Comparison of ENCODE assay signal across 8 cellular contexts in genomic region chr3:112676659-112677234, GRCh38. TPM values are rescaled to one million over a fixed set of nuclear protein-coding genes. Genes with fewer than 3 reads are reported as not detected.
DNase-seq lines count a peak whose midpoint lies in the region; ATAC-seq, FAIRE-seq and TF ChIP-seq lines count a peak whose summit lies in the region.

No MANE protein-coding gene starts in this region.

- intact Hi-C loops in natural killer cell (cut with micrococcal nuclease), result loop anchor here (1.0 kb wide), 1 partner anchor 315 kb away; no protein-coding TSS in a partner anchor

- H2BK20ac ChIP-seq in H1 (ENCODE audit: low read length), result no peak overlapping the region; the same call in 1 of the 2 replicates

- H3K27ac ChIP-seq in ACC112 (ENCODE audit: low read depth, low read length) (peak overlapping the region; percentile 82), H1 (ENCODE audit: low read depth, low read length) (no peak overlapping the region)

- no peak overlapping the region for H4K8ac ChIP-seq in H1 (ENCODE audit: extremely low read depth, insufficient read depth, low read length)

- no peak overlapping the region for H3K14ac ChIP-seq in H1 (ENCODE audit: insufficient read length)

- TF ChIP-seq RAD21 in H1 (IDR thresholded peaks at IDR 0.05 in 1 of 2, conservative IDR thresholded peaks at IDR 0.05 in 1 of 2; ENCODE audit: low read depth in 2 of 2, low read length in 2 of 2), result no peak

- peaks cover 59% of the 10 kb centered on the region for H3K4me1 ChIP-seq in ACC112 (ENCODE audit: control insufficient read depth, insufficient read depth, low read length, unreplicated experiment)
- peaks cover 0 to 9% (median 2%) of the 10 kb centered on the region in 4 experiments; a peak in 4 of 7 replicates for H3K4me1 ChIP-seq in H1 (replicated peaks in 1 of 4; ENCODE audit: control insufficient read depth in 3 of 4, insufficient read depth in 4 of 4, low read length in 3 of 4)

- no peak overlapping the region for H2BK120ac ChIP-seq in H1 (replicated peaks; ENCODE audit: low read depth, low read length)

- no peak overlapping the region for H3K56ac ChIP-seq in H1 (replicated peaks; ENCODE audit: insufficient read length, low read depth, low read length)

- no peak for TF ChIP-seq POLR2A in H1 (IDR thresholded peaks at IDR 0.05; ENCODE audit: control extremely low read depth in 1 of 2, low read depth in 2 of 2, low read length in 2 of 2)

- H2BK12ac ChIP-seq in H1 (ENCODE audit: low read depth, low read length), result no peak overlapping the region

- 72% methylated on average over 6 of the region's 6 CpGs; no CpG with 5 or more reads in 1 of the 2 experiments for WGBS in H1 (ENCODE audit: extremely low coverage in 1 of 2, insufficient coverage in 1 of 2, insufficient read length in 1 of 2, insufficient replicate concordance in 2 of 2, low coverage in 1 of 2, low lambda C conversion rate in 2 of 2, missing lambda C conversion rate in 1 of 2), 2 experiments

- no peak for TF ChIP-seq CTCF in H1 (IDR thresholded peaks at IDR 0.05; ENCODE audit: control extremely low read depth in 1 of 3, insufficient read depth in 1 of 3, low read depth in 1 of 3, low read length in 3 of 3)
- no peak for TF ChIP-seq CTCF in natural killer cell (IDR thresholded peaks at IDR 0.05)

- no peak overlapping the region for H4K91ac ChIP-seq in H1 (replicated peaks; ENCODE audit: insufficient read length, low read length)

- DNase-seq in NCI-H510A treated with DMSO at 0.1 percent for 48 hours (lab: John Stamatoyannopoulos, UW) (peak; percentile 68), H1 (ENCODE audit: low read depth in 1 of 2, low spot score in 2 of 2) (peak in 1 of 2 experiments; percentile 33), natural killer cell (peak; percentile 69)
- peak; percentile 93 for DNase-seq in activated CD4-positive, alpha-beta memory T cell treated with anti-CD3 and anti-CD28 coated beads, Interleukin-2, amount 10 ng/mL, durations not matched to agents 7 days and 5 days
- peak; percentile 92 for DNase-seq in stimulated activated naive CD4-positive, alpha-beta T cell treated with Interleukin-2 at 50 U/mL for 16 hours (lab: John Stamatoyannopoulos, UW)

- peak overlapping the region; percentile 70 for H2AFZ ChIP-seq in ACC112 (ENCODE audit: low read length, unreplicated experiment)
- H2AFZ ChIP-seq in H1 (ENCODE audit: low read length), result 0 out of 2 replicates have a peak overlapping the region, but pooled peaks have one; percentile 35

- H3K79me2 ChIP-seq in ACC112 (ENCODE audit: control insufficient read depth, insufficient read depth, low read length, unreplicated experiment) (no peaks in the 10 kb centered on the region), H1 (ENCODE audit: control insufficient read depth in 1 of 2, insufficient read depth in 2 of 2, low read length in 2 of 2) (no peaks in the 10 kb centered on the region)

- no peaks in the 10 kb centered on the region for H3K27me3 Mint-ChIP-seq in activated CD4-positive, alpha-beta memory T cell treated with anti-CD3 and anti-CD28 coated beads, Interleukin-2, amount 10 ng/mL, durations not matched to agents 7 days and 5 days
- H3K27me3 Mint-ChIP-seq in natural killer cell (ENCODE audit: low read depth in 2 of 2), result no peaks in the 10 kb centered on the region

- POLR2A ChIA-PET in activated CD4-positive, alpha-beta memory T cell treated with anti-CD3 and anti-CD28 coated beads, Interleukin-2, amount 10 ng/mL, durations not matched to agents 7 days and 5 days (lab: Charles Lee), result interaction anchor here (0.6 to 2.1 kb wide), 15 partner anchors 8 to 343 kb away, joined by 3 to 12 read pairs (median 5); partner anchors contain the start of genes CD200R1 and GTPBP8
- POLR2A ChIA-PET in H1 (lab: Charles Lee; ENCODE audit: partially characterized antibody), result no interaction called here

- H3K4me3 ChIP-seq in ACC112 (ENCODE audit: low read depth, low read length) (peak overlapping the region; percentile 57; the same call in 1 of the 2 replicates), H1 (ENCODE audit: extremely low read depth in 1 of 4, insufficient read depth in 2 of 4, low read depth in 3 of 4, low read length in 4 of 4) (no peak overlapping the region)

- H3K18ac ChIP-seq in H1 (ENCODE audit: extremely low read depth, low read length), result no peak overlapping the region

- no peaks in the 10 kb centered on the region for H3K23me2 ChIP-seq in H1 (ENCODE audit: low read depth, low read length)

- H3K27me3 ChIP-seq in ACC112 (ENCODE audit: insufficient read depth, low read length) (no peaks in the 10 kb centered on the region), H1 (replicated peaks in 1 of 4; ENCODE audit: control insufficient read depth in 3 of 4, extremely low read depth in 1 of 4, insufficient read depth in 3 of 4, low read length in 3 of 4) (no peaks in the 10 kb centered on the region)

- H3K4me3 Mint-ChIP-seq in activated CD4-positive, alpha-beta memory T cell treated with anti-CD3 and anti-CD28 coated beads, Interleukin-2, amount 10 ng/mL, durations not matched to agents 7 days and 5 days, result peak overlapping the region; percentile 38
- peak overlapping the region; percentile 43 for H3K4me3 Mint-ChIP-seq in natural killer cell

- H4K5ac ChIP-seq in H1 (ENCODE audit: insufficient read length, low read depth, low read length), result no peak overlapping the region

- peaks cover 72% of the 10 kb centered on the region for H3K4me1 Mint-ChIP-seq in activated CD4-positive, alpha-beta memory T cell treated with anti-CD3 and anti-CD28 coated beads, Interleukin-2, amount 10 ng/mL, durations not matched to agents 7 days and 5 days
- peaks cover 56 to 65% of the 10 kb centered on the region in 2 donors for H3K4me1 Mint-ChIP-seq in natural killer cell

- no peak for FAIRE-seq in H1 (lab: Jason Lieb, UNC)

- no peak overlapping the region for H2AK5ac ChIP-seq in H1 (ENCODE audit: low read depth, low read length)

- H3K79me1 ChIP-seq in H1 (ENCODE audit: low read depth, low read length), result no peaks in the 10 kb centered on the region

- H3K36me3 Mint-ChIP-seq in activated CD4-positive, alpha-beta memory T cell treated with anti-CD3 and anti-CD28 coated beads, Interleukin-2, amount 10 ng/mL, durations not matched to agents 7 days and 5 days (ENCODE audit: low read depth), result peaks cover 17% of the 10 kb centered on the region
- no peaks in the 10 kb centered on the region for H3K36me3 Mint-ChIP-seq in natural killer cell

- H2BK15ac ChIP-seq in H1 (ENCODE audit: low read length), result no peak overlapping the region

- H3K36me3 ChIP-seq in ACC112 (ENCODE audit: insufficient read depth, low read length), result no peaks in the 10 kb centered on the region
- no peaks in the 10 kb centered on the region for H3K36me3 ChIP-seq in H1 (ENCODE audit: control insufficient read depth in 2 of 4, insufficient read depth in 4 of 4, low read length in 3 of 4)

- H4K20me1 ChIP-seq in H1 (replicated peaks in 1 of 2; ENCODE audit: control insufficient read depth in 1 of 2, insufficient read depth in 2 of 2, low read length in 2 of 2), result no peaks in the 10 kb centered on the region

- H2BK5ac ChIP-seq in H1 (ENCODE audit: low read depth, low read length), result no peak overlapping the region

- H3K9ac ChIP-seq in H1 (replicated peaks in 1 of 4; ENCODE audit: extremely low read depth in 1 of 4, low read depth in 3 of 4, low read length in 3 of 4), result no peak overlapping the region

- H3K9me3 ChIP-seq in H1 (ENCODE audit: insufficient read depth in 2 of 2, low read depth in 1 of 2, low read length in 1 of 2), result no peaks in the 10 kb centered on the region

- no peak for TF ChIP-seq EP300 in H1 (IDR thresholded peaks at IDR 0.05; ENCODE audit: borderline replicate concordance in 1 of 2, low read depth in 2 of 2, low read length in 2 of 2)

- peak overlapping the region; percentile 94 for H3K27ac Mint-ChIP-seq in activated CD4-positive, alpha-beta memory T cell treated with anti-CD3 and anti-CD28 coated beads, Interleukin-2, amount 10 ng/mL, durations not matched to agents 7 days and 5 days
- peak overlapping the region; percentile 70 to 87 for H3K27ac Mint-ChIP-seq in natural killer cell

- H3K9me3 Mint-ChIP-seq in activated CD4-positive, alpha-beta memory T cell treated with anti-CD3 and anti-CD28 coated beads, Interleukin-2, amount 10 ng/mL, durations not matched to agents 7 days and 5 days, result no peaks in the 10 kb centered on the region
- H3K9me3 Mint-ChIP-seq in natural killer cell, result no peaks in the 10 kb centered on the region

- H3K4me2 ChIP-seq in H1 (ENCODE audit: insufficient read depth in 1 of 2, low read depth in 2 of 2, low read length in 2 of 2), result no peak overlapping the region

- CTCF ChIA-PET in activated CD4-positive, alpha-beta memory T cell treated with anti-CD3 and anti-CD28 coated beads, Interleukin-2, amount 10 ng/mL, durations not matched to agents 7 days and 5 days (lab: Charles Lee), result interaction anchor here (0.8 to 2.0 kb wide), 10 partner anchors 8 to 315 kb away, joined by 3 to 12 read pairs (median 4); partner anchors contain the start of gene GTPBP8
- CTCF ChIA-PET in H1 (lab: Charles Lee; ENCODE audit: partially characterized antibody), result interaction anchor here (1.2 to 2.3 kb wide), 2 partner anchors 16 to 22 kb away, joined by 3 to 6 read pairs; no protein-coding TSS in a partner anchor

- H3K4ac ChIP-seq in H1 (replicated peaks; ENCODE audit: insufficient read length, low read depth, low read length), result no peak overlapping the region

- ATAC-seq in GM18870 (IDR thresholded peaks at IDR 0.05; ENCODE audit: unreplicated experiment) (peak; percentile 99), HG03095 (IDR thresholded peaks at IDR 0.05; ENCODE audit: unreplicated experiment) (peak; percentile 98), natural killer cell (peak; percentile 60 to 83 (median 82))

- no peak overlapping the region for H3K23ac ChIP-seq in H1 (ENCODE audit: insufficient read length)

TF ChIP-seq in H1, 55 proteins besides CTCF, POLR2A, EP300 and RAD21 (continues in another document):
- TF ChIP-seq SUZ12 (IDR thresholded peaks at IDR 0.05; ENCODE audit: low read length), result no peak
- no peak for TF ChIP-seq BCL11A (IDR thresholded peaks at IDR 0.05; ENCODE audit: low read depth in 2 of 2, low read length in 2 of 2)
- peak; percentile 69; the same call in 1 of the 2 replicates for TF ChIP-seq MAFK (IDR thresholded peaks at IDR 0.05; ENCODE audit: low read depth, low read length)
- TF ChIP-seq POU5F1 (IDR thresholded peaks at IDR 0.05; ENCODE audit: low read depth, low read length), result no peak

RNA-seq across cellular contexts. Expression of gene CCDC80, which starts 35.8 kb away (rescaled TPM):
- total RNA-seq in activated CD4-positive, alpha-beta memory T cell treated with anti-CD3 and anti-CD28 coated beads, Interleukin-2, amount 10 ng/mL, durations not matched to agents 7 days and 5 days, result under 1 TPM; 0.25 to 0.40 TPM
- 12.6 and 12.9 TPM in 2 replicates for total RNA-seq in H1 (2021; fragmentation: NEBNext Ultra II Directional; extraction: Animal tissue kit (Norgen Biotek cat#: 25700))
- polyA plus RNA-seq in H1 (2011; rRNA removed), result 0.89 and 1.1 TPM in 2 replicates
- 1.00 TPM for polyA plus RNA-seq in H1 (2011; cell fraction: cytosol; rRNA removed)
- 1.2 TPM for polyA plus RNA-seq in H1 (2011; cell fraction: nucleus; rRNA removed)
- 4.2 to 5.6 TPM (median 5.1 TPM) in 4 replicates for polyA plus RNA-seq in H1 (2012, experiment 1 of 2)
- polyA plus RNA-seq in H1 (2012, experiment 2 of 2), result 0.49 TPM
- polyA plus RNA-seq in H1 (2013, experiment 1 of 2), result 23.7 TPM
- 25.8 TPM for polyA plus RNA-seq in H1 (2013, experiment 2 of 2)
- 0.91 and 1.7 TPM in 2 replicates for polyA minus RNA-seq in H1 (2011; rRNA and poly(A)+ RNA removed)
- polyA minus RNA-seq in H1 (2011; cell fraction: cytosol; rRNA and poly(A)+ RNA removed), result 2.2 TPM
- polyA minus RNA-seq in H1 (2011; cell fraction: nucleus; rRNA and poly(A)+ RNA removed), result 2.2 TPM
- total RNA-seq in natural killer cell, result under 1 TPM in 1 of 3 donors, not detected in 2; 0.08 TPM
